ENCODE assay signal across 1 cellular context in genomic region chr3:187719628-187720336, GRCh38.
TF ChIP-seq lines count a peak whose summit lies in the region.

No MANE protein-coding gene starts in this region.

TF ChIP-seq in IMR-90, 13 proteins besides CTCF, POLR2A, EP300 and RAD21 (continued from another document):
- TF ChIP-seq MAZ (IDR thresholded peaks at IDR 0.05; ENCODE audit: borderline replicate concordance, low read depth, low read length) (no peak), CEBPB (IDR thresholded peaks at IDR 0.05; ENCODE audit: low read depth, low read length) (no peak), RFX5 (IDR thresholded peaks at IDR 0.05; ENCODE audit: low read depth, low read length) (no peak), MAFK (IDR thresholded peaks at IDR 0.05; ENCODE audit: low read depth, low read length) (no peak), RCOR1 (IDR thresholded peaks at IDR 0.05; ENCODE audit: insufficient replicate concordance, low read length) (no peak)
- TF ChIP-seq, protein P1, sequence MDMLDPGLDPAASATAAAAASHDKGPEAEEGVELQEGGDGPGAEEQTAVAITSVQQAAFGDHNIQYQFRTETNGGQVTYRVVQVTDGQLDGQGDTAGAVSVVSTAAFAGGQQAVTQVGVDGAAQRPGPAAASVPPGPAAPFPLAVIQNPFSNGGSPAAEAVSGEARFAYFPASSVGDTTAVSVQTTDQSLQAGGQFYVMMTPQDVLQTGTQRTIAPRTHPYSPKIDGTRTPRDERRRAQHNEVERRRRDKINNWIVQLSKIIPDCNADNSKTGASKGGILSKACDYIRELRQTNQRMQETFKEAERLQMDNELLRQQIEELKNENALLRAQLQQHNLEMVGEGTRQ (IDR thresholded peaks at IDR 0.05; ENCODE audit: low read depth, low read length): no peak
